In the genomic region with DNA sequence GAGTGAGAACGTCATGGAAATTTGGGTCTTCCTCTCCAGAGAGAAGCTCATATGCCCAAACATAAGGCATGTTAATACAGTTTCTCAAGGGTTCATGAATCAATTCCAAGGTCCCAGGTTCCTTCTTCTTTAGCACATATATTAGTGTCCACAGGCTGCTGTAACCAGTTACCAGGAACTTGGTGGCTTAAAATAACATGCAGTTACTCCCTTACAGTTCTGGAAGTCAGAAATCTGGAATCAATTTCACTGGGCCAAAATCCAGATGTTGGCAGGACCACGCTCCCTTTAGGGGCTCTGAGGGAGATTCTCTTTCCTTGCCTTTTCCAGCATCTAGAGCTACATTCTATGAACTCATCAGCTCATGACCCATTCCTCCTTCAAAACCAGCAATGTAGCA, we compare ENCODE assay signal across 18 cellular contexts.
DNase-seq lines count a peak whose midpoint lies in the region; ATAC-seq and TF ChIP-seq lines count a peak whose summit lies in the region.
"Had no signal": no experiment of that assay in that cellular context is flagged by ENCODE, and none has a peak within 500 bp of the region (broad histone marks: within the 10 kb centered on the region; RNA-seq: fewer than 3 reads in every experiment).

No MANE protein-coding gene starts in this region.

- DNase-seq in CD1c-positive myeloid dendritic cell (ENCODE audit: extremely low spot score) (peak; percentile 20), fibroblast of mammary gland (ENCODE audit: low read depth) (peak; percentile 36), smooth muscle cell of the brain vasculature (ENCODE audit: low read depth, low spot score) (peak; percentile 26), foreskin melanocyte (no peak), chondrocyte (ENCODE audit: low spot score) (no peak), prostate gland (ENCODE audit: low spot score) (no peak)
- DNase-seq: ACHN; AML-193; CD4-positive, alpha-beta memory T cell; DMS153; DMS79 treated with DMSO at 0.1 percent for 48 hours; GF-D8; H7 had no signal

- H3K36me3 Mint-ChIP-seq in dendritic cell treated with granulocyte-macrophage colony-stimulating factor and Interleukin-4, amounts not matched to agents 40 ng/mL and 50 ng/mL, for 4 days (ENCODE audit: low read depth): peaks cover 83% of the 10 kb centered on the region
- H3K36me3 Mint-ChIP-seq in chondrocyte (ENCODE audit: low read depth): no peaks in the 10 kb centered on the region
- H3K36me3 Mint-ChIP-seq: CD4-positive, alpha-beta memory T cell had no signal

- H3K9me3 ChIP-seq in prostate gland: no peaks in the 10 kb centered on the region

- no peak overlapping the region for H3K4me3 Mint-ChIP-seq in dendritic cell treated with granulocyte-macrophage colony-stimulating factor and Interleukin-4, amounts not matched to agents 40 ng/mL and 50 ng/mL, for 4 days
- no peak overlapping the region for H3K4me3 Mint-ChIP-seq in chondrocyte (ENCODE audit: unreplicated experiment)
- H3K4me3 Mint-ChIP-seq: CD4-positive, alpha-beta memory T cell; GM23338 had no signal

- no peak for TF ChIP-seq POLR2A in prostate gland (IDR thresholded peaks at IDR 0.05)

- no peak for ATAC-seq in HG03378 (IDR thresholded peaks at IDR 0.05; ENCODE audit: unreplicated experiment)
- ATAC-seq: GM23338, HCT116 had no signal

- H3K4me1 Mint-ChIP-seq in dendritic cell treated with granulocyte-macrophage colony-stimulating factor and Interleukin-4, amounts not matched to agents 40 ng/mL and 50 ng/mL, for 4 days (ENCODE audit: low read depth): peaks cover 42% of the 10 kb centered on the region
- H3K4me1 Mint-ChIP-seq in chondrocyte (ENCODE audit: low read depth): no peaks in the 10 kb centered on the region
- H3K4me1 Mint-ChIP-seq: GM23338 had no signal

- no peaks in the 10 kb centered on the region for H3K27me3 ChIP-seq in prostate gland (replicated peaks; ENCODE audit: insufficient read depth)

- no peak overlapping the region for H3K4me3 ChIP-seq in fibroblast of mammary gland (ENCODE audit: control insufficient read depth, low read depth, low read length)
- no peak overlapping the region for H3K4me3 ChIP-seq in prostate gland
- H3K4me3 ChIP-seq: GM23338 had no signal

- H3K9me3 Mint-ChIP-seq in dendritic cell treated with granulocyte-macrophage colony-stimulating factor and Interleukin-4, amounts not matched to agents 40 ng/mL and 50 ng/mL, for 4 days: no peaks in the 10 kb centered on the region
- H3K9me3 Mint-ChIP-seq in chondrocyte (ENCODE audit: low read depth): no peaks in the 10 kb centered on the region
- H3K9me3 Mint-ChIP-seq: CD4-positive, alpha-beta memory T cell; GM23338 had no signal

- TF ChIP-seq CTCF in fibroblast of mammary gland (conservative IDR thresholded peaks at IDR 0.05; ENCODE audit: control insufficient read depth, insufficient read depth, low read depth, low read length): no peak
- no peak for TF ChIP-seq CTCF in chondrocyte (IDR thresholded peaks at IDR 0.05)
- TF ChIP-seq CTCF in prostate gland (IDR thresholded peaks at IDR 0.05): no peak

- intact Hi-C loops in dendritic cell treated with granulocyte-macrophage colony-stimulating factor and Interleukin-4, amounts not matched to agents 40 ng/mL and 50 ng/mL, for 4 days (cut with micrococcal nuclease): loop anchor here (5.0 to 10.0 kb wide), 2 partner anchors 38 to 259 kb away; partner anchors contain the start of gene HACD1
- intact Hi-C loops in prostate gland (cut with DNase I): no loop called here

- no peak overlapping the region for H3K27ac ChIP-seq in prostate gland
- H3K27ac ChIP-seq: C4-2B had no signal

- H3K27ac Mint-ChIP-seq in dendritic cell treated with granulocyte-macrophage colony-stimulating factor and Interleukin-4, amounts not matched to agents 40 ng/mL and 50 ng/mL, for 4 days: peak overlapping the region; percentile 76
- H3K27ac Mint-ChIP-seq in chondrocyte (ENCODE audit: unreplicated experiment): no peak overlapping the region
- H3K27ac Mint-ChIP-seq: GM23338 had no signal

- no peaks in the 10 kb centered on the region for H3K27me3 Mint-ChIP-seq in dendritic cell treated with granulocyte-macrophage colony-stimulating factor and Interleukin-4, amounts not matched to agents 40 ng/mL and 50 ng/mL, for 4 days
- peaks cover 26% of the 10 kb centered on the region for H3K27me3 Mint-ChIP-seq in chondrocyte (ENCODE audit: low read depth)
- H3K27me3 Mint-ChIP-seq: CD4-positive, alpha-beta memory T cell had no signal

- WGBS in prostate gland: 80% methylated on average over 2 of the region's 2 CpGs

- H3K4me1 ChIP-seq in prostate gland (replicated peaks): no peaks in the 10 kb centered on the region

- H3K36me3 ChIP-seq in prostate gland: no peaks in the 10 kb centered on the region

Comparison
In these comparisons a context has a peak if more than half of its experiments do, and no peak if none do; other contexts are left out.
1. DNase-seq: peak in CD1c-positive myeloid dendritic cell (single experiment), fibroblast of mammary gland (single experiment) and smooth muscle cell of the brain vasculature (single experiment); none in foreskin melanocyte (single experiment), chondrocyte (single experiment) and prostate gland (single experiment).